25 cellular contexts compared by ENCODE assay signal in the genomic region with DNA sequence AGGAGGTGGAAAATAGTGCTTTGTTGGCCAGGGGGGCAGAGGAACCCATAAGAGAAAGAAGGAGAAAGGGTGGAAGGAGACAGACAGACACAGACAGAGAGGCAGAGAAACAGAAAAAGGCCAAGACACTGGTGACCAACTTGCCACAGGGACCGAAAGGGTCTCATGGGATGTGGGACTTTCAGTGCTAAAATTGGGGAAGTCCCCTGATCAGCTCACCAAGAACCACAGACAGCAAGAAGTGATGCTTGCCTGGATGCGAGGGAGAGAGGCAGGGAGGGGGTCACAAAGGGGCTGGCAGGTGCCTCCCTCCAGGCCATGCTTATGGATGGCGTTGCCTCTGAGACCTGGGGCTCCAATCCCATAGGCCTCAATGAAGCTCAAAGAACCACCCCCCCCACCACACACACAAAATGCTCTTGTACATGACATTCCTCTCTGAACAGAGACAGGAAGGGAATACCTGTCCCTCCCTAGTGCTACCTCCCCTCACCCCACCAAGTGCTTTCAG.
"Had no signal": no experiment of that assay in that cellular context is flagged by ENCODE, and none has a peak within 500 bp of the region (broad histone marks: within the 10 kb centered on the region; RNA-seq: fewer than 3 reads in every experiment).

No MANE protein-coding gene starts in this region.

- H3K4me3 ChIP-seq: body of pancreas, colonic mucosa, left lung, mucosa of descending colon, sigmoid colon, spleen, tibial nerve, uterus had no signal

- DNase-seq: activated CD4-positive, alpha-beta T cell treated with anti-CD3 and anti-CD28 coated beads, Interleukin-2, amount 10 ng/mL, durations not matched to agents 24 days and 14 days; activated CD8-positive, alpha-beta T cell treated with anti-CD3 and anti-CD28 coated beads for 36 hours; activated naive CD4-positive, alpha-beta T cell; activated naive CD8-positive, alpha-beta T cell treated with anti-CD3 and anti-CD28 coated beads for 36 hours; activated T-cell treated with anti-CD3 and anti-CD28 coated beads, Interleukin-2, amount 50 U/mL, for 1 hour; amniotic stem cell; body of pancreas; central memory CD4-positive, alpha-beta T cell; colonic mucosa; erythroblast; foreskin melanocyte; hypothalamus; kidney; left lung; mucosa of descending colon; naive B cell; sigmoid colon; spleen; stimulated activated naive CD8-positive, alpha-beta T cell treated with anti-CD3 and anti-CD28 coated beads, Interleukin-15, Interleukin-2, amounts not matched to agents 100 U/mL and 50 U/mL, for 24 hours; substantia nigra; uterus had no signal

- H3K9me3 Mint-ChIP-seq: activated CD4-positive, alpha-beta T cell treated with anti-CD3 and anti-CD28 coated beads, Interleukin-2, amount 10 ng/mL, durations not matched to agents 24 days and 14 days; activated CD8-positive, alpha-beta T cell treated with anti-CD3 and anti-CD28 coated beads for 36 hours; activated naive CD8-positive, alpha-beta T cell treated with anti-CD3 and anti-CD28 coated beads for 36 hours; activated T-helper 17 cell treated with anti-CD3 and anti-CD28 coated beads, Interleukin-2, amount 50 U/mL, for 72 hours had no signal

- H3K27ac ChIP-seq: body of pancreas, colonic mucosa, left lung, neutrophil, sigmoid colon, spleen, tibial nerve, uterus had no signal

- H3K9me3 ChIP-seq: body of pancreas, colonic mucosa, left lung, mucosa of descending colon, neutrophil, sigmoid colon, spleen, tibial nerve, uterus had no signal

- H3K4me1 ChIP-seq: body of pancreas, colonic mucosa, left lung, spleen, uterus had no signal

- FAIRE-seq: endometrium, kidney had no signal

- H3K4me3 Mint-ChIP-seq: activated CD4-positive, alpha-beta T cell treated with anti-CD3 and anti-CD28 coated beads, Interleukin-2, amount 10 ng/mL, durations not matched to agents 24 days and 14 days; activated CD8-positive, alpha-beta T cell treated with anti-CD3 and anti-CD28 coated beads for 36 hours; activated naive CD8-positive, alpha-beta T cell treated with anti-CD3 and anti-CD28 coated beads for 36 hours; activated T-helper 17 cell treated with anti-CD3 and anti-CD28 coated beads, Interleukin-2, amount 50 U/mL, for 72 hours had no signal

- H3K36me3 Mint-ChIP-seq: activated naive CD8-positive, alpha-beta T cell treated with anti-CD3 and anti-CD28 coated beads for 36 hours; naive B cell had no signal

- ATAC-seq: activated CD8-positive, alpha-beta T cell treated with anti-CD3 and anti-CD28 coated beads for 36 hours; activated T-helper 17 cell treated with anti-CD3 and anti-CD28 coated beads, Interleukin-2, amount 50 U/mL, for 72 hours; body of pancreas; left lung; mucosa of descending colon; stimulated activated naive CD8-positive, alpha-beta T cell treated with anti-CD3 and anti-CD28 coated beads, Interleukin-15, Interleukin-2, amounts not matched to agents 100 U/mL and 50 U/mL, for 24 hours had no signal

- H3K36me3 ChIP-seq: colonic mucosa, left lung, neutrophil, sigmoid colon, spleen, tibial nerve, uterus had no signal

- H3K27me3 ChIP-seq: body of pancreas, colonic mucosa, tibial nerve, uterus had no signal

- H3K27ac Mint-ChIP-seq: activated CD4-positive, alpha-beta T cell treated with anti-CD3 and anti-CD28 coated beads, Interleukin-2, amount 10 ng/mL, durations not matched to agents 24 days and 14 days; activated CD8-positive, alpha-beta T cell treated with anti-CD3 and anti-CD28 coated beads for 36 hours; activated naive CD8-positive, alpha-beta T cell treated with anti-CD3 and anti-CD28 coated beads for 36 hours; activated T-helper 17 cell treated with anti-CD3 and anti-CD28 coated beads, Interleukin-2, amount 50 U/mL, for 72 hours; naive B cell had no signal

- H3K4me1 Mint-ChIP-seq: activated CD4-positive, alpha-beta T cell treated with anti-CD3 and anti-CD28 coated beads, Interleukin-2, amount 10 ng/mL, durations not matched to agents 24 days and 14 days; activated naive CD8-positive, alpha-beta T cell treated with anti-CD3 and anti-CD28 coated beads for 36 hours; activated T-helper 17 cell treated with anti-CD3 and anti-CD28 coated beads, Interleukin-2, amount 50 U/mL, for 72 hours had no signal
